In genomic region chr20:57275334-57275733, GRCh38 we compare ENCODE assay signal across 22 cellular contexts. TPM values are rescaled to one million over a fixed set of nuclear protein-coding genes. Genes with fewer than 3 reads are reported as not detected.
DNase-seq lines count a peak whose midpoint lies in the region; ATAC-seq, FAIRE-seq and TF ChIP-seq lines count a peak whose summit lies in the region.
"Had no signal": no experiment of that assay in that cellular context is flagged by ENCODE, and none has a peak within 500 bp of the region (broad histone marks: within the 10 kb centered on the region; RNA-seq: fewer than 3 reads in every experiment).

No MANE protein-coding gene starts in this region.

- no peak overlapping the region for H2BK15ac ChIP-seq in neuronal stem cell (ENCODE audit: low read length)

- H3F3A ChIP-seq in PC-3 (ENCODE audit: low read length, unreplicated experiment): no peaks in the 10 kb centered on the region

- H3K4me1 ChIP-seq in HEK293 (ENCODE audit: control insufficient read depth, insufficient read depth, low read length) (0 out of 2 replicates have a peak, but pooled peaks cover 2% of the 10 kb centered on the region), PC-3 (ENCODE audit: insufficient read depth, low read length) (peaks cover 6% of the 10 kb centered on the region; the same call in 1 of the 2 replicates), keratinocyte (ENCODE audit: control insufficient read depth, extremely low read depth, insufficient read depth, low read length) (peaks cover 8% of the 10 kb centered on the region), neuronal stem cell (ENCODE audit: control insufficient read depth in 2 of 2, insufficient read depth in 1 of 2, low read depth in 1 of 2, low read length in 2 of 2) (peaks cover 17 to 26% of the 10 kb centered on the region in 2 donors)
- H3K4me1 ChIP-seq: A549, HAP-1 had no signal

- H3K36me3 ChIP-seq in HEK293 (ENCODE audit: control insufficient read depth in 2 of 2, insufficient read depth in 1 of 2, low read length in 2 of 2) (no peaks in the 10 kb centered on the region), PC-3 (ENCODE audit: low read depth, low read length) (no peaks in the 10 kb centered on the region), keratinocyte (ENCODE audit: control insufficient read depth in 2 of 2, extremely low read depth in 1 of 2, insufficient read depth in 2 of 2, low read length in 2 of 2) (no peaks in the 10 kb centered on the region), neuronal stem cell (replicated peaks in 1 of 2; ENCODE audit: control insufficient read depth in 2 of 2, insufficient read depth in 2 of 2, low read length in 2 of 2) (no peaks in the 10 kb centered on the region)
- H3K36me3 ChIP-seq: HAP-1 had no signal

- H3K23ac ChIP-seq in neuronal stem cell (ENCODE audit: low read depth, low read length, poor library complexity): no peak overlapping the region

- no peak overlapping the region for H2BK120ac ChIP-seq in neuronal stem cell (ENCODE audit: low read depth, low read length)

- DNase-seq in PC-3: no peak
- DNase-seq in keratinocyte (ENCODE audit: low read depth, low spot score): no peak
- DNase-seq in globus pallidus (ENCODE audit: low spot score): no peak
- DNase-seq in neuronal stem cell (ENCODE audit: low spot score): no peak
- DNase-seq in stimulated activated CD4-positive, alpha-beta T cell treated with anti-CD3 and anti-CD28 coated beads, Interleukin-2, amount 100 ng/mL, for 48 hours: no peak
- DNase-seq: AML-193; CD4-positive, alpha-beta T cell; DMS79 treated with DMSO at 0.1 percent for 48 hours; EL; IMR-90; KBM-7 had no signal

- no TSS peak for BruUV-seq in PC-3 (replicated peaks; lab: Mats Ljungman, UMichigan)

- H3K9me3 ChIP-seq in HEK293 (ENCODE audit: control insufficient read depth, insufficient read depth, low read depth, low read length) (no peaks in the 10 kb centered on the region), PC-3 (ENCODE audit: low read length) (no peaks in the 10 kb centered on the region), keratinocyte (ENCODE audit: control insufficient read depth, low read depth, low read length) (no peaks in the 10 kb centered on the region), neuronal stem cell (replicated peaks in 1 of 2; ENCODE audit: control insufficient read depth in 2 of 2, insufficient read depth in 1 of 2, low read depth in 1 of 2, low read length in 2 of 2) (no peaks in the 10 kb centered on the region)
- H3K9me3 ChIP-seq: A549, HAP-1 had no signal

- no peak overlapping the region for H3K4ac ChIP-seq in neuronal stem cell (ENCODE audit: low read length)

- intact Hi-C loops in PC-3 (cut with micrococcal nuclease): no loop called here

- no peak overlapping the region for H3K27ac ChIP-seq in HEK293 (ENCODE audit: extremely low read depth, low read depth, low read length)
- no peak overlapping the region for H3K27ac ChIP-seq in PC-3 (ENCODE audit: low read length)
- H3K27ac ChIP-seq in keratinocyte (ENCODE audit: control insufficient read depth, insufficient read depth, low read length): no peak overlapping the region
- no peak overlapping the region for H3K27ac ChIP-seq in neuronal stem cell (replicated peaks; ENCODE audit: low read length)
- H3K27ac ChIP-seq: A549, C4-2B, HL-60 had no signal

- H3K79me2 ChIP-seq in PC-3 (ENCODE audit: low read length) (no peaks in the 10 kb centered on the region), keratinocyte (ENCODE audit: control insufficient read depth, insufficient read depth, low read length) (no peaks in the 10 kb centered on the region)

- H3K14ac ChIP-seq in neuronal stem cell (ENCODE audit: low read length): no peak overlapping the region

- no peak overlapping the region for H3K18ac ChIP-seq in neuronal stem cell (ENCODE audit: low read length)

- no peak for TF ChIP-seq CTCF in HEK293 (tag by site-specific recombination; IDR thresholded peaks at IDR 0.05)
- no peak for TF ChIP-seq CTCF in PC-3 (conservative IDR thresholded peaks at IDR 0.05; ENCODE audit: low read depth, low read length)
- no peak for TF ChIP-seq CTCF in keratinocyte (optimal IDR thresholded peaks at IDR 0.05 in 1 of 3, IDR thresholded peaks at IDR 0.05 in 1 of 3, conservative IDR thresholded peaks at IDR 0.05 in 1 of 3; ENCODE audit: extremely low read depth in 1 of 3, insufficient read depth in 2 of 3, low read length in 3 of 3)

- no peak overlapping the region for H2AK5ac ChIP-seq in neuronal stem cell (ENCODE audit: low read depth, low read length)

- H4K20me1 ChIP-seq in PC-3 (ENCODE audit: low read length) (no peaks in the 10 kb centered on the region), keratinocyte (ENCODE audit: control insufficient read depth, extremely low read depth, insufficient read depth, low read length) (peaks cover 3% of the 10 kb centered on the region)

- H3K4me3 ChIP-seq in HEK293 (ENCODE audit: low read depth, low read length): no peak overlapping the region
- H3K4me3 ChIP-seq in PC-3 (ENCODE audit: low read length): no peak overlapping the region
- no peak overlapping the region for H3K4me3 ChIP-seq in keratinocyte (ENCODE audit: control insufficient read depth in 2 of 3, extremely low read depth in 1 of 3, insufficient read depth in 2 of 3, low read depth in 1 of 3, low read length in 3 of 3)
- H3K4me3 ChIP-seq in neuronal stem cell (ENCODE audit: low read length in 2 of 2): no peak overlapping the region
- H3K4me3 ChIP-seq: A549, GM12878, HAP-1 had no signal

- no CpG with 5 or more reads among the region's 3 CpGs for WGBS in neuronal stem cell (ENCODE audit: extremely low coverage in 2 of 2, insufficient read length in 2 of 2, insufficient replicate concordance in 1 of 2), 2 donors

- ATAC-seq in PC-3: peak; percentile 58
- ATAC-seq: A549, GM12878 had no signal

- peaks cover 58% of the 10 kb centered on the region for H3K27me3 ChIP-seq in PC-3 (ENCODE audit: low read length)
- peaks cover 49% of the 10 kb centered on the region for H3K27me3 ChIP-seq in keratinocyte (ENCODE audit: control insufficient read depth, extremely low read depth, insufficient read depth, low read length)
- no peaks in the 10 kb centered on the region for H3K27me3 ChIP-seq in neuronal stem cell (ENCODE audit: control insufficient read depth in 3 of 3, insufficient read depth in 3 of 3, low read depth in 1 of 3, low read length in 3 of 3)

- H2BK12ac ChIP-seq in neuronal stem cell (ENCODE audit: low read length): no peak overlapping the region

- dilution Hi-C loops in keratinocyte (cut with MboI; ENCODE audit: extremely low pct_ligation_motif_present, low sequenced_read_pairs): no loop called here

- no peaks in the 10 kb centered on the region for H3K9me1 ChIP-seq in keratinocyte (ENCODE audit: control insufficient read depth, extremely low read depth, insufficient read depth, low read length)

- no peak overlapping the region for H4K8ac ChIP-seq in neuronal stem cell (ENCODE audit: low read depth, low read length)

- no peak for FAIRE-seq in keratinocyte (lab: Jason Lieb, UNC)
- FAIRE-seq: A549, GM12878, GM19239 had no signal

- H3K9me2 ChIP-seq in PC-3 (replicated peaks; ENCODE audit: low read length): no peaks in the 10 kb centered on the region

- POLR2A ChIA-PET in HEK293 (lab: Yijun Ruan, JAX) (interaction anchor here (0.5 kb wide), 1 partner anchor 10 kb away, joined by 5 read pairs; no protein-coding TSS in a partner anchor), PC-3 (lab: Charles Lee; ENCODE audit: unreplicated experiment) (no interaction called here)

- no peak overlapping the region for H2BK5ac ChIP-seq in neuronal stem cell (ENCODE audit: low read length)

- H2AFZ ChIP-seq in PC-3 (ENCODE audit: low read length): no peak overlapping the region
- no peak overlapping the region for H2AFZ ChIP-seq in keratinocyte (ENCODE audit: control insufficient read depth, low read length)
- no peak overlapping the region for H2AFZ ChIP-seq in neuronal stem cell (ENCODE audit: low read length)

- CTCF ChIA-PET in HEK293 (lab: Yijun Ruan, JAX) (no interaction called here), PC-3 (lab: Charles Lee) (no interaction called here)

- H3K9ac ChIP-seq in PC-3 (ENCODE audit: low read length) (no peak overlapping the region), keratinocyte (ENCODE audit: control insufficient read depth, extremely low read depth, insufficient read depth, low read length) (no peak overlapping the region), neuronal stem cell (ENCODE audit: low read depth, low read length, poor library complexity) (no peak overlapping the region)

- H3K79me1 ChIP-seq in neuronal stem cell (ENCODE audit: low read depth, low read length): no peaks in the 10 kb centered on the region

- H4K91ac ChIP-seq in neuronal stem cell (ENCODE audit: low read depth, low read length, poor library complexity): no peak overlapping the region

- H3K4me2 ChIP-seq in PC-3 (ENCODE audit: low read length) (no peak overlapping the region), keratinocyte (ENCODE audit: control insufficient read depth, extremely low read depth, insufficient read depth, low read depth, low read length) (peak overlapping the region; percentile 54), neuronal stem cell (ENCODE audit: insufficient read depth, low read length, poor library complexity, severe bottlenecking) (no peak overlapping the region)
- H3K4me2 ChIP-seq: A549 had no signal

TF ChIP-seq in HEK293, 187 proteins besides CTCF, POLR2A, EP300 and RAD21:
- TF ChIP-seq ZIC2 (tag by site-specific recombination; IDR thresholded peaks at IDR 0.05): no peak
- TF ChIP-seq ZNF623 (tag by site-specific recombination; IDR thresholded peaks at IDR 0.05): peak; percentile 86

RNA-seq across cellular contexts. Expression of gene BMP7, which starts 8.9 kb away (rescaled TPM):
- total RNA-seq in PC-3 (2014; rRNA removed): not detected in 2 replicates
- polyA plus RNA-seq in keratinocyte: 0.29 to 1.1 TPM in 2 of 3 replicates, not detected in the other
- polyA plus RNA-seq in keratinocyte (2011; ENCODE audit: low read depth): 0.76 TPM
- 0.38 and 0.44 TPM in 2 replicates for polyA plus RNA-seq in keratinocyte (2011; cell fraction: cytosol; rRNA removed)
- 0.37 and 1.2 TPM in 2 replicates for polyA plus RNA-seq in keratinocyte (2011; cell fraction: nucleus; rRNA removed)
- polyA plus RNA-seq in keratinocyte (2012; ENCODE audit: low replicate concordance): 0.11 and 0.97 TPM in 2 replicates
- 0.54 to 3.0 TPM in 2 of 3 replicates, not detected in the other for polyA minus RNA-seq in keratinocyte
- 1.3 TPM for polyA minus RNA-seq in keratinocyte (2011; cell fraction: cytosol; rRNA and poly(A)+ RNA removed)
- polyA minus RNA-seq in keratinocyte (2011; cell fraction: nucleus; rRNA and poly(A)+ RNA removed): 0.53 and 1.3 TPM in 2 replicates
- 17.6 TPM for polyA plus RNA-seq in neuronal stem cell (2013, experiment 1 of 2)
- 17.7 TPM for polyA plus RNA-seq in neuronal stem cell (2013, experiment 2 of 2)
- total RNA-seq: CD4-positive, alpha-beta T cell; IMR-90 had no signal
- polyA plus RNA-seq: BJ, IMR-90 had no signal

RNA-seq across cellular contexts. Expression of gene SPO11, which starts 54.3 kb away (rescaled TPM):
- not detected in 2 replicates for total RNA-seq in PC-3 (2014; rRNA removed)
- not detected in 3 replicates for polyA plus RNA-seq in keratinocyte
- polyA plus RNA-seq in keratinocyte (2011; ENCODE audit: low read depth): not detected
- polyA plus RNA-seq in keratinocyte (2011; cell fraction: cytosol; rRNA removed): not detected in 2 replicates
- polyA plus RNA-seq in keratinocyte (2011; cell fraction: nucleus; rRNA removed): not detected in 2 replicates
- polyA plus RNA-seq in keratinocyte (2012; ENCODE audit: low replicate concordance): not detected in 2 replicates
- polyA minus RNA-seq in keratinocyte: not detected in 3 replicates
- polyA minus RNA-seq in keratinocyte (2011; cell fraction: cytosol; rRNA and poly(A)+ RNA removed): not detected
- polyA minus RNA-seq in keratinocyte (2011; cell fraction: nucleus; rRNA and poly(A)+ RNA removed): not detected in 2 replicates
- not detected for polyA plus RNA-seq in neuronal stem cell (2013, experiment 1 of 2)
- polyA plus RNA-seq in neuronal stem cell (2013, experiment 2 of 2): not detected
- total RNA-seq: CD4-positive, alpha-beta T cell; G401; GM12878; H4; HT1080; IMR-90 had no signal
- polyA plus RNA-seq: A549, BJ, GM12878, IMR-90 had no signal
